9 cellular contexts compared by ENCODE assay signal in the genomic region with DNA sequence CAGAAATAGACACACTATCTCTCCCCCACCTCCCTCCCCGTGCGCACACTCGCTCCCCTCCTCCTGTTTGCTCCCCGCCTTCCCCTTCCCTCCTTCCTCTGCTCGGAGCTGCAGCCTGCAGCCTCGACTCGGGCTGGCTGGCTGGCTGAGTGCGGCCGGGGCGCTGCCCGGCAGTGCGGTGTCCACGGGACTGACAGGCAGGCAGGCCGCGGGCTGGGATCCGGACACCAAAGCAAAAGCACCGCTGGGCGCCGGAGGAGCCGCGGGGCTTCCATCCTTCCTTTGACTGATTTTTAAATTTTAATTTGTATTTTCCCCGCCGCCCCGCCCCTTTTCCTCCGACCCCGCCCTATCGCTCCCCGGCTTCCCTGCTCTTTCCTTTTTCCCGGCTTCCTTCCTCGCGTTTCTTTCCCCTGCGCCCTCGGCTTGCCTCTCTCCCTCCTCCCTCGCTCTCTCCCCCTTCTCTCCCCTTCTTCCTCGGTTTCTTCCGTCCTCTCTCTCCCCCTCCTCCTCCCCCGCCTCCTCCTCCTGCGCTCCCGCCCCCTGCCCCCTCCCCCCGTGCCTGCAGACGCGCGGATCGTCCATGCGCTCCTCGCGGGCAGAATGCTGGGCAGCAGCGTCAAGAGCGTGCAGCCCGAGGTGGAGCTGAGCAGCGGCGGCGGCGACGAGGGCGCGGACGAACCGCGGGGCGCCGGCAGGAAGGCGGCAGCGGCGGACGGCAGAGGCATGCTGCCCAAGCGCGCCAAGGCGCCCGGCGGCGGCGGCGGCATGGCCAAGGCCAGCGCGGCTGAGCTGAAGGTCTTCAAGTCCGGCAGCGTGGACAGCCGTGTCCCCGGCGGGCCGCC.
DNase-seq lines count a peak whose midpoint lies in the region; ATAC-seq and TF ChIP-seq lines count a peak whose summit lies in the region.
"Had no signal": no experiment of that assay in that cellular context is flagged by ENCODE, and none has a peak within 500 bp of the region (broad histone marks: within the 10 kb centered on the region; RNA-seq: fewer than 3 reads in every experiment).

No MANE protein-coding gene starts in this region.

- DNase-seq in CD14-positive monocyte (ENCODE audit: low spot score) (no peak), HuH-7 (ENCODE audit: low spot score) (peak; percentile 27), adipocyte (ENCODE audit: low read depth) (peak; percentile 87), left cardiac atrium (peak; percentile 59)
- DNase-seq in activated CD8-positive, alpha-beta memory T cell treated with anti-CD3 and anti-CD28 coated beads, Interleukin-2, amount 50 U/mL, for 48 hours = no peak

- H3K4me1 Mint-ChIP-seq in CD14-positive monocyte = peaks cover 23% of the 10 kb centered on the region

- intact Hi-C loops in CD14-positive monocyte (cut with micrococcal nuclease) (no loop called here), left cardiac atrium (cut with DNase I) (no loop called here)

- peak overlapping the region; percentile 33 for H3K27ac ChIP-seq in rectal smooth muscle tissue (ENCODE audit: low read depth, low read length)
- H3K27ac ChIP-seq: neutrophil had no signal

- no peak overlapping the region for H3K27ac Mint-ChIP-seq in CD14-positive monocyte

- no peak for TF ChIP-seq CTCF in CD14-positive monocyte (IDR thresholded peaks at IDR 0.05)

- H3K27me3 Mint-ChIP-seq in CD14-positive monocyte (ENCODE audit: low read depth in 3 of 3) = peaks cover 34 to 41% (median 38%) of the 10 kb centered on the region in 3 donors

- H3K4me1 ChIP-seq in adipocyte (ENCODE audit: control insufficient read depth, insufficient read depth, low read length) (peaks cover 43% of the 10 kb centered on the region), rectal smooth muscle tissue (ENCODE audit: control insufficient read depth, insufficient read depth, low read length) (peaks cover 8% of the 10 kb centered on the region)

- H3K36me3 Mint-ChIP-seq in CD14-positive monocyte = peaks cover 0 to 4% of the 10 kb centered on the region in 2 donors

- peak; percentile 54 to 69 for ATAC-seq in left cardiac atrium
- no peak for ATAC-seq in GM18502 (IDR thresholded peaks at IDR 0.05; ENCODE audit: poor library complexity, unreplicated experiment)
- no peak for ATAC-seq in HG02938 (IDR thresholded peaks at IDR 0.05; ENCODE audit: unreplicated experiment)

- peak overlapping the region; percentile 68 to 89 for H3K4me3 Mint-ChIP-seq in CD14-positive monocyte

- H3K9ac ChIP-seq in adipocyte (ENCODE audit: low read length) (peak overlapping the region; percentile 95), rectal smooth muscle tissue (ENCODE audit: low read length) (no peak overlapping the region)

- peak overlapping the region; percentile 94 for H3K4me3 ChIP-seq in adipocyte (ENCODE audit: low read length)
- peak overlapping the region; percentile 53 for H3K4me3 ChIP-seq in rectal smooth muscle tissue (ENCODE audit: low read length)

- H3K27me3 ChIP-seq in adipocyte (replicated peaks; ENCODE audit: control insufficient read depth, insufficient read depth, low read length) = no peaks in the 10 kb centered on the region
- H3K27me3 ChIP-seq in rectal smooth muscle tissue (ENCODE audit: control insufficient read depth, insufficient read depth, low read length) = peaks cover 2% of the 10 kb centered on the region

- no peaks in the 10 kb centered on the region for H3K9me3 Mint-ChIP-seq in CD14-positive monocyte

- H3K36me3 ChIP-seq in adipocyte (ENCODE audit: control insufficient read depth, insufficient read depth, low read length, severe bottlenecking) (peaks cover 13% of the 10 kb centered on the region), rectal smooth muscle tissue (ENCODE audit: control insufficient read depth, insufficient read depth, low read length) (no peaks in the 10 kb centered on the region)
- H3K36me3 ChIP-seq: neutrophil had no signal

- H3K9me3 ChIP-seq in adipocyte (ENCODE audit: control insufficient read depth, low read length) = no peaks in the 10 kb centered on the region
- H3K9me3 ChIP-seq: neutrophil had no signal

Comparison
In these comparisons a context has a peak if more than half of its experiments do, and no peak if none do; other contexts are left out.
1. DNase-seq: peak in HuH-7 (single experiment), adipocyte (single experiment) and left cardiac atrium (single experiment); none in CD14-positive monocyte (single experiment) and activated CD8-positive, alpha-beta memory T cell treated with anti-CD3 and anti-CD28 coated beads, Interleukin-2, amount 50 U/mL, for 48 hours (single experiment).
2. ATAC-seq: peak in left cardiac atrium (2 of 2); none in GM18502 (single experiment) and HG02938 (single experiment).